Comparison of ENCODE assay signal across 1 cellular context in the genomic region with DNA sequence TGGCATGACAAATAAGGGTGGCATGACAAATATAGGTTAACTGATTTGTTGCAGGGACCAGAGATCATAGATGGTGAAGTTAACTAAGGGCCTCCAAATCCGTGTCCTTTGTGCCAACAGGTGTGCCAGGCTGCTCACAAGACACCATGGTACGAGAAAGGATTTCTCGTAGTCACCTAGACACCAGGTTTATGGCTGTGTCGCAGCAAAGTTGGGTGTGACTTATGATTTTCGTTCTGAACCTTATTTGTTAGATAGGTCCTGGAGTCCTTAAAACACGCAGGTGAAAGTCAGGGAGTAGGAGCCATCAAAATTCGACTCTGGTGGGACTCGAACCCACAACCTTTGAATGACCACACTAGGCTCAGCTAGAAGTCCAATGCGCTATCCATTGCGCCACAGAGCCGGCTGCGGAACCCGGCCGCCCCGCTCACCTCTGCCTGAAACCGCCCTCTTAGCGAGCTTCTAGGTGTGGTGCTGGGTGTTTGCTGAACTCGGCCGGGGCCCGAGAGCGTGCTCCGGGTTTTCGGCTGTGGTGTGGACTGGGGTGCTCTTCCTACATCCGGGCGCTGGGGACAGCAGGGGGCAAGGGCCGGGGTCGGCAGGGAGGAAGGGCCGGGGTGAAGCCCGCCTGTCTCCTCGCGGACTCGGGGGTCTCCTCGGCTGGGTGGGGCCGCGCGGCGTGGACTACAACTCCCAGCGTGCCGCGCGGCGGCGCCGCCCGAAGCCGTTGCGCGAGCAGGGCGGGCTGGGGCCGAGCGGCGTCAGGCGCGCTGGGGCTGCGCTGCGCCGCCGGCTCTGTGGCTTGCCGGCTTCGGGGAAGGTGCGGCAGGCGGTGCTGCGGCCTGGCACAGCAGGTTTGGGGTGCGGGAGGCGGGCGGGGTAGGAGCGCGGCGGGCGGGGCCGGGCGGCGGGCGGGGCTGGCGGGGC.
TF ChIP-seq lines count a peak whose summit lies in the region.

SLC27A4 (plus strand) TSS at position 767 of the 930 bp plus-strand sequence. CDS start 2,606 bp downstream, outside the sequence.

TF ChIP-seq in K562, 482 proteins besides CTCF, POLR2A, EP300 and RAD21 (continued from another document and continues in another):
- TF ChIP-seq KDM1A (IDR thresholded peaks at IDR 0.05) (no peak), ZFP91 (CRISPR knock-in tag; IDR thresholded peaks at IDR 0.05) (0 out of 2 replicates have a peak, but pooled peaks have one; percentile 65), ID3 (CRISPR knock-in tag; IDR thresholded peaks at IDR 0.05) (no peak), ID3 (tag; IDR thresholded peaks at IDR 0.05) (peak; percentile 88), CREBBP (IDR thresholded peaks at IDR 0.05; ENCODE audit: low read depth, low read length) (no peak), NCOA1 (IDR thresholded peaks at IDR 0.05; ENCODE audit: low read depth) (no peak), SMAD4 (CRISPR knock-in tag; conservative IDR thresholded peaks at IDR 0.05) (peak; percentile 65), ZNF232 (CRISPR knock-in tag; IDR thresholded peaks at IDR 0.05) (no peak), ZNF444 (CRISPR knock-in tag; IDR thresholded peaks at IDR 0.05) (peak; percentile 47; the same call in 1 of the 2 replicates), MEF2A (IDR thresholded peaks at IDR 0.05; ENCODE audit: control insufficient read depth, low read depth, low read length) (no peak), RBM14 (IDR thresholded peaks at IDR 0.05; ENCODE audit: borderline replicate concordance, insufficient read depth, low read depth, low read length) (no peak), PYGO2 (tag; IDR thresholded peaks at IDR 0.05) (no peak), U2AF2 (optimal IDR thresholded peaks at IDR 0.05; ENCODE audit: low read depth, low read length) (no peak), ZBTB8A (IDR thresholded peaks at IDR 0.05; ENCODE audit: partially characterized antibody) (no peak), LEF1 (IDR thresholded peaks at IDR 0.05) (no peak), CHCHD3 (CRISPR knock-in tag; IDR thresholded peaks at IDR 0.05) (0 out of 2 replicates have a peak, but pooled peaks have one; percentile 33), ZNF12 (CRISPR knock-in tag; IDR thresholded peaks at IDR 0.05) (no peak), ZNF311 (CRISPR knock-in tag; IDR thresholded peaks at IDR 0.05) (no peak), YY1 (IDR thresholded peaks at IDR 0.05; ENCODE audit: borderline replicate concordance in 1 of 3, control insufficient read depth in 1 of 3, extremely low read depth in 1 of 3, insufficient read depth in 3 of 3, insufficient read length in 1 of 3, insufficient replicate concordance in 2 of 3, low read depth in 1 of 3, low read length in 2 of 3) (peak in 2 of 3 experiments; percentile 46 to 80), WHSC1 (IDR thresholded peaks at IDR 0.05; ENCODE audit: low read length) (no peak), RAD51 (IDR thresholded peaks at IDR 0.05; ENCODE audit: borderline replicate concordance, low read depth) (no peak; the same call in 1 of the 2 replicates), RFX1 (IDR thresholded peaks at IDR 0.05) (no peak), NFXL1 (CRISPR knock-in tag; IDR thresholded peaks at IDR 0.05) (no peak), JUND (IDR thresholded peaks at IDR 0.05; ENCODE audit: borderline replicate concordance, low read depth, low read length) (peak; percentile 49), JUND (tag; IDR thresholded peaks at IDR 0.05; ENCODE audit: borderline replicate concordance, low read depth, low read length) (peak; percentile 47; the same call in 1 of the 3 replicates), ZNF134 (CRISPR knock-in tag; conservative IDR thresholded peaks at IDR 0.05) (no peak), DPF2 (IDR thresholded peaks at IDR 0.05) (peak; percentile 73), KLF6 (CRISPR knock-in tag; IDR thresholded peaks at IDR 0.05; ENCODE audit: borderline replicate concordance) (peak; percentile 65; the same call in 1 of the 2 replicates), HMGXB4 (CRISPR knock-in tag; IDR thresholded peaks at IDR 0.05) (peak; percentile 98), KAT7 (CRISPR knock-in tag; IDR thresholded peaks at IDR 0.05; ENCODE audit: borderline replicate concordance) (no peak), KLF13 (tag; IDR thresholded peaks at IDR 0.05; ENCODE audit: borderline replicate concordance, low read depth) (peak; percentile 57; the same call in 1 of the 2 replicates), PTRF (tag; IDR thresholded peaks at IDR 0.05) (no peak), RFX5 (IDR thresholded peaks at IDR 0.05; ENCODE audit: low read depth, low read length) (no peak; the same call in none of the 2 replicates), RCOR1 (IDR thresholded peaks at IDR 0.05; ENCODE audit: borderline replicate concordance in 1 of 2, low read depth in 2 of 2, low read length in 2 of 2) (peak; percentile 8 to 78; a peak in 3 of 4 replicates), ZNF79 (CRISPR knock-in tag; IDR thresholded peaks at IDR 0.05; ENCODE audit: low read depth) (no peak), CHD1 (IDR thresholded peaks at IDR 0.05; ENCODE audit: low read length) (no peak), ZNF764 (CRISPR knock-in tag; IDR thresholded peaks at IDR 0.05; ENCODE audit: low read depth) (peak; percentile 59; the same call in 1 of the 2 replicates), SP1 (CRISPR knock-in tag; IDR thresholded peaks at IDR 0.05) (peak; percentile 92), KAT8 (IDR thresholded peaks at IDR 0.05; ENCODE audit: low read depth) (no peak), HNRNPH1 (optimal IDR thresholded peaks at IDR 0.05; ENCODE audit: low read depth, low read length) (no peak), GATAD2A (IDR thresholded peaks at IDR 0.05) (peak; percentile 85), FOXA3 (CRISPR knock-in tag; conservative IDR thresholded peaks at IDR 0.05 in 1 of 2, IDR thresholded peaks at IDR 0.05 in 1 of 2) (peak; percentile 9 to 56; a peak in 2 of 4 replicates)
- TF ChIP-seq, protein P1, sequence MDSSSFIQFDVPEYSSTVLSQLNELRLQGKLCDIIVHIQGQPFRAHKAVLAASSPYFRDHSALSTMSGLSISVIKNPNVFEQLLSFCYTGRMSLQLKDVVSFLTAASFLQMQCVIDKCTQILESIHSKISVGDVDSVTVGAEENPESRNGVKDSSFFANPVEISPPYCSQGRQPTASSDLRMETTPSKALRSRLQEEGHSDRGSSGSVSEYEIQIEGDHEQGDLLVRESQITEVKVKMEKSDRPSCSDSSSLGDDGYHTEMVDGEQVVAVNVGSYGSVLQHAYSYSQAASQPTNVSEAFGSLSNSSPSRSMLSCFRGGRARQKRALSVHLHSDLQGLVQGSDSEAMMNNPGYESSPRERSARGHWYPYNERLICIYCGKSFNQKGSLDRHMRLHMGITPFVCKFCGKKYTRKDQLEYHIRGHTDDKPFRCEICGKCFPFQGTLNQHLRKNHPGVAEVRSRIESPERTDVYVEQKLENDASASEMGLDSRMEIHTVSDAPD (CRISPR knock-in tag; IDR thresholded peaks at IDR 0.05), result no peak
- TF ChIP-seq, protein P2, sequence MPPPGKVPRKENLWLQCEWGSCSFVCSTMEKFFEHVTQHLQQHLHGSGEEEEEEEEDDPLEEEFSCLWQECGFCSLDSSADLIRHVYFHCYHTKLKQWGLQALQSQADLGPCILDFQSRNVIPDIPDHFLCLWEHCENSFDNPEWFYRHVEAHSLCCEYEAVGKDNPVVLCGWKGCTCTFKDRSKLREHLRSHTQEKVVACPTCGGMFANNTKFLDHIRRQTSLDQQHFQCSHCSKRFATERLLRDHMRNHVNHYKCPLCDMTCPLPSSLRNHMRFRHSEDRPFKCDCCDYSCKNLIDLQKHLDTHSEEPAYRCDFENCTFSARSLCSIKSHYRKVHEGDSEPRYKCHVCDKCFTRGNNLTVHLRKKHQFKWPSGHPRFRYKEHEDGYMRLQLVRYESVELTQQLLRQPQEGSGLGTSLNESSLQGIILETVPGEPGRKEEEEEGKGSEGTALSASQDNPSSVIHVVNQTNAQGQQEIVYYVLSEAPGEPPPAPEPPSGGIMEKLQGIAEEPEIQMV (tag; conservative IDR thresholded peaks at IDR 0.05; ENCODE audit: low read depth), result no peak
- TF ChIP-seq, protein P3, sequence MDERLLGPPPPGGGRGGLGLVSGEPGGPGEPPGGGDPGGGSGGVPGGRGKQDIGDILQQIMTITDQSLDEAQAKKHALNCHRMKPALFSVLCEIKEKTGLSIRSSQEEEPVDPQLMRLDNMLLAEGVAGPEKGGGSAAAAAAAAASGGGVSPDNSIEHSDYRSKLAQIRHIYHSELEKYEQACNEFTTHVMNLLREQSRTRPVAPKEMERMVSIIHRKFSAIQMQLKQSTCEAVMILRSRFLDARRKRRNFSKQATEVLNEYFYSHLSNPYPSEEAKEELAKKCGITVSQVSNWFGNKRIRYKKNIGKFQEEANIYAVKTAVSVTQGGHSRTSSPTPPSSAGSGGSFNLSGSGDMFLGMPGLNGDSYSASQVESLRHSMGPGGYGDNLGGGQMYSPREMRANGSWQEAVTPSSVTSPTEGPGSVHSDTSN (CRISPR knock-in tag; IDR thresholded peaks at IDR 0.05; ENCODE audit: low read depth), result no peak
- TF ChIP-seq, protein P3 (tag; conservative IDR thresholded peaks at IDR 0.05; ENCODE audit: low read depth), result no peak
- TF ChIP-seq, protein P4, sequence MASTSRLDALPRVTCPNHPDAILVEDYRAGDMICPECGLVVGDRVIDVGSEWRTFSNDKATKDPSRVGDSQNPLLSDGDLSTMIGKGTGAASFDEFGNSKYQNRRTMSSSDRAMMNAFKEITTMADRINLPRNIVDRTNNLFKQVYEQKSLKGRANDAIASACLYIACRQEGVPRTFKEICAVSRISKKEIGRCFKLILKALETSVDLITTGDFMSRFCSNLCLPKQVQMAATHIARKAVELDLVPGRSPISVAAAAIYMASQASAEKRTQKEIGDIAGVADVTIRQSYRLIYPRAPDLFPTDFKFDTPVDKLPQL (IDR thresholded peaks at IDR 0.05; ENCODE audit: extremely low read depth, insufficient read length), result no peak
- TF ChIP-seq, protein P5, sequence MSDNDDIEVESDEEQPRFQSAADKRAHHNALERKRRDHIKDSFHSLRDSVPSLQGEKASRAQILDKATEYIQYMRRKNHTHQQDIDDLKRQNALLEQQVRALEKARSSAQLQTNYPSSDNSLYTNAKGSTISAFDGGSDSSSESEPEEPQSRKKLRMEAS (CRISPR knock-in tag; IDR thresholded peaks at IDR 0.05), result peak; percentile 72
- TF ChIP-seq, protein P6, sequence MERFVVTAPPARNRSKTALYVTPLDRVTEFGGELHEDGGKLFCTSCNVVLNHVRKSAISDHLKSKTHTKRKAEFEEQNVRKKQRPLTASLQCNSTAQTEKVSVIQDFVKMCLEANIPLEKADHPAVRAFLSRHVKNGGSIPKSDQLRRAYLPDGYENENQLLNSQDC (CRISPR knock-in tag; IDR thresholded peaks at IDR 0.05), result no peak
- TF ChIP-seq, protein P7, sequence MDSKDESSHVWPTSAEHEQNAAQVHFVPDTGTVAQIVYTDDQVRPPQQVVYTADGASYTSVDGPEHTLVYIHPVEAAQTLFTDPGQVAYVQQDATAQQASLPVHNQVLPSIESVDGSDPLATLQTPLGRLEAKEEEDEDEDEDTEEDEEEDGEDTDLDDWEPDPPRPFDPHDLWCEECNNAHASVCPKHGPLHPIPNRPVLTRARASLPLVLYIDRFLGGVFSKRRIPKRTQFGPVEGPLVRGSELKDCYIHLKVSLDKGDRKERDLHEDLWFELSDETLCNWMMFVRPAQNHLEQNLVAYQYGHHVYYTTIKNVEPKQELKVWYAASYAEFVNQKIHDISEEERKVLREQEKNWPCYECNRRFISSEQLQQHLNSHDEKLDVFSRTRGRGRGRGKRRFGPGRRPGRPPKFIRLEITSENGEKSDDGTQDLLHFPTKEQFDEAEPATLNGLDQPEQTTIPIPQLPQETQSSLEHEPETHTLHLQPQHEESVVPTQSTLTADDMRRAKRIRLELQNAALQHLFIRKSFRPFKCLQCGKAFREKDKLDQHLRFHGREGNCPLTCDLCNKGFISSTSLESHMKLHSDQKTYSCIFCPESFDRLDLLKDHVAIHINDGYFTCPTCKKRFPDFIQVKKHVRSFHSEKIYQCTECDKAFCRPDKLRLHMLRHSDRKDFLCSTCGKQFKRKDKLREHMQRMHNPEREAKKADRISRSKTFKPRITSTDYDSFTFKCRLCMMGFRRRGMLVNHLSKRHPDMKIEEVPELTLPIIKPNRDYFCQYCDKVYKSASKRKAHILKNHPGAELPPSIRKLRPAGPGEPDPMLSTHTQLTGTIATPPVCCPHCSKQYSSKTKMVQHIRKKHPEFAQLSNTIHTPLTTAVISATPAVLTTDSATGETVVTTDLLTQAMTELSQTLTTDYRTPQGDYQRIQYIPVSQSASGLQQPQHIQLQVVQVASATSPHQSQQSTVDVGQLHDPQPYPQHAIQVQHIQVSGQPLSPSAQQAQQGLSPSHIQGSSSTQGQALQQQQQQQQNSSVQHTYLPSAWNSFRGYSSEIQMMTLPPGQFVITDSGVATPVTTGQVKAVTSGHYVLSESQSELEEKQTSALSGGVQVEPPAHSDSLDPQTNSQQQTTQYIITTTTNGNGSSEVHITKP (IDR thresholded peaks at IDR 0.05; ENCODE audit: partially characterized antibody), result peak; percentile 27
